ENCODE assay signal across 1 cellular context in the genomic region with DNA sequence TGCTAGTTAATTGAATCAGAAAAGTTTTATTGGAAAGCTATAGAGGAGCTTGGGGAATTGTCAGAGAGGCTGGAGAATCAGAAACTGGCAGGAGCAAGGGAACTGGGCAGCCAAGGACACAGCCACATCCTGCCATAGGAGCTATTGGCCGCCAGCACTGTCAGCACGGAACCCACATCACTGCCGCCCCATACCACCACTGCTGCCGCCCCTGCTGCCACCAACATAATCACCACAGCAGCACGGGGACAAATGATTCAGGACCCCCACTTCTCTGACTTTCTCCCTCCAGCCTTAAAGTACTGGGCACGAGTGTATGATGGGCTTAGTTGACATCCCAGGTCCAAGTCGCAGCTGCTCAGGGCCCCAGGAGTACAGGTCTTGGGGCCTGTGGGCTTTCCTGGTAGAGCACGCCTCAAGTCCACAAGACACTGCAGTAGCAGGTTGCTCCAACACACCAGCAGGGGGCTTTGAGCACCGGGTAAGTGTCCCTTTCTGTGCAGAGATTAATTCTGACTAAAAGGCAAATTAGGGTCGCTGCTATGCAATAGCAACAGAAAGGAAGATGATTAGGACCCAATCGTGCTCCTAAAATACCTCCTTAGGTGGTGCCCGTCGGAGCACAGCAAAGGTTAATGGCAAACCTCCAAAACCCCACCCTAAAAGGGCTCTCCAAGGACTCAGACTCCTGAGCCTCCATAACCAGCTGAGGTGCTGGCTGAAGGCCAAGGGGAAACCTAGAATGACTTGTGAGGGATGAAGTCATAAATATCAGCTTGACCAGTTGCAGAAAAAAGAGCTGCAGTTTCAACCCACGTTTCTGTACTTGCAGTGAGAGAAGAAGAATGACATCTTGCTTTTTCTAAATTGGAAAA.
TF ChIP-seq lines count a peak whose summit lies in the region.

No MANE protein-coding gene starts in this region.

TF ChIP-seq in HEK293, 187 proteins besides CTCF, POLR2A, EP300 and RAD21 (continued from another document and continues in another):
- TF ChIP-seq, protein P1, sequence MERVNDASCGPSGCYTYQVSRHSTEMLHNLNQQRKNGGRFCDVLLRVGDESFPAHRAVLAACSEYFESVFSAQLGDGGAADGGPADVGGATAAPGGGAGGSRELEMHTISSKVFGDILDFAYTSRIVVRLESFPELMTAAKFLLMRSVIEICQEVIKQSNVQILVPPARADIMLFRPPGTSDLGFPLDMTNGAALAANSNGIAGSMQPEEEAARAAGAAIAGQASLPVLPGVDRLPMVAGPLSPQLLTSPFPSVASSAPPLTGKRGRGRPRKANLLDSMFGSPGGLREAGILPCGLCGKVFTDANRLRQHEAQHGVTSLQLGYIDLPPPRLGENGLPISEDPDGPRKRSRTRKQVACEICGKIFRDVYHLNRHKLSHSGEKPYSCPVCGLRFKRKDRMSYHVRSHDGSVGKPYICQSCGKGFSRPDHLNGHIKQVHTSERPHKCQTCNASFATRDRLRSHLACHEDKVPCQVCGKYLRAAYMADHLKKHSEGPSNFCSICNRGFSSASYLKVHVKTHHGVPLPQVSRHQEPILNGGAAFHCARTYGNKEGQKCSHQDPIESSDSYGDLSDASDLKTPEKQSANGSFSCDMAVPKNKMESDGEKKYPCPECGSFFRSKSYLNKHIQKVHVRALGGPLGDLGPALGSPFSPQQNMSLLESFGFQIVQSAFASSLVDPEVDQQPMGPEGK (tag by site-specific recombination; IDR thresholded peaks at IDR 0.05) = 0 out of 2 replicates have a peak, but pooled peaks have one; percentile 33
- TF ChIP-seq ZBTB17 (tag by site-specific recombination; IDR thresholded peaks at IDR 0.05) (peak; percentile 32), ZNF776 (tag by site-specific recombination; IDR thresholded peaks at IDR 0.05; ENCODE audit: borderline replicate concordance) (no peak), SCRT1 (tag by site-specific recombination; IDR thresholded peaks at IDR 0.05; ENCODE audit: borderline replicate concordance) (no peak), ZNF571 (tag by site-specific recombination; IDR thresholded peaks at IDR 0.05) (no peak), TRIM28 (IDR thresholded peaks at IDR 0.05; ENCODE audit: borderline replicate concordance, low read length) (peak; percentile 50; the same call in 1 of the 2 replicates), ZNF549 (tag by site-specific recombination; IDR thresholded peaks at IDR 0.05) (no peak), ZNF521 (tag by site-specific recombination; IDR thresholded peaks at IDR 0.05) (no peak), ZNF311 (tag by site-specific recombination; IDR thresholded peaks at IDR 0.05; ENCODE audit: borderline replicate concordance) (no peak), REPIN1 (tag by site-specific recombination; IDR thresholded peaks at IDR 0.05; ENCODE audit: low read depth) (no peak), ZSCAN23 (tag by site-specific recombination; IDR thresholded peaks at IDR 0.05) (no peak), KLF10 (tag by site-specific recombination; IDR thresholded peaks at IDR 0.05) (peak; percentile 81), ZNF837 (tag by site-specific recombination; IDR thresholded peaks at IDR 0.05) (no peak), ZNF791 (tag by site-specific recombination; IDR thresholded peaks at IDR 0.05) (no peak), ZEB2 (tag by site-specific recombination; IDR thresholded peaks at IDR 0.05) (no peak), SP2 (tag by site-specific recombination; IDR thresholded peaks at IDR 0.05) (no peak), ZIC2 (tag by site-specific recombination; IDR thresholded peaks at IDR 0.05) (peak; percentile 49; the same call in 1 of the 2 replicates), GLI4 (tag by site-specific recombination; IDR thresholded peaks at IDR 0.05) (no peak), ZNF341 (tag by site-specific recombination; IDR thresholded peaks at IDR 0.05; ENCODE audit: low read depth) (no peak), SCRT2 (tag by site-specific recombination; IDR thresholded peaks at IDR 0.05) (0 out of 2 replicates have a peak, but pooled peaks have one; percentile 43), GFI1B (tag by site-specific recombination; IDR thresholded peaks at IDR 0.05) (no peak), ZNF335 (tag by site-specific recombination; conservative IDR thresholded peaks at IDR 0.05) (no peak), ZNF654 (tag by site-specific recombination; IDR thresholded peaks at IDR 0.05; ENCODE audit: low read depth) (no peak; the same call in 1 of the 2 replicates), HOXA7 (CRISPR knock-in tag; IDR thresholded peaks at IDR 0.05; ENCODE audit: borderline replicate concordance) (no peak), ZNF600 (tag by site-specific recombination; IDR thresholded peaks at IDR 0.05) (peak; percentile 79), ZNF792 (tag by site-specific recombination; IDR thresholded peaks at IDR 0.05) (no peak), ZNF658 (tag by site-specific recombination; IDR thresholded peaks at IDR 0.05) (no peak), ZNF624 (tag by site-specific recombination; IDR thresholded peaks at IDR 0.05) (no peak), EGR2 (tag by site-specific recombination; IDR thresholded peaks at IDR 0.05; ENCODE audit: low read depth) (no peak), ZNF843 (tag by site-specific recombination; IDR thresholded peaks at IDR 0.05) (no peak), ZNF561 (tag by site-specific recombination; IDR thresholded peaks at IDR 0.05; ENCODE audit: borderline replicate concordance) (no peak), ZBTB8A (tag by site-specific recombination; IDR thresholded peaks at IDR 0.05) (0 out of 2 replicates have a peak, but pooled peaks have one; percentile 37), ZNF2 (tag by site-specific recombination; IDR thresholded peaks at IDR 0.05) (no peak), ZNF366 (tag by site-specific recombination; conservative IDR thresholded peaks at IDR 0.05) (peak; percentile 38; the same call in 1 of the 2 replicates)
- TF ChIP-seq, protein P2, sequence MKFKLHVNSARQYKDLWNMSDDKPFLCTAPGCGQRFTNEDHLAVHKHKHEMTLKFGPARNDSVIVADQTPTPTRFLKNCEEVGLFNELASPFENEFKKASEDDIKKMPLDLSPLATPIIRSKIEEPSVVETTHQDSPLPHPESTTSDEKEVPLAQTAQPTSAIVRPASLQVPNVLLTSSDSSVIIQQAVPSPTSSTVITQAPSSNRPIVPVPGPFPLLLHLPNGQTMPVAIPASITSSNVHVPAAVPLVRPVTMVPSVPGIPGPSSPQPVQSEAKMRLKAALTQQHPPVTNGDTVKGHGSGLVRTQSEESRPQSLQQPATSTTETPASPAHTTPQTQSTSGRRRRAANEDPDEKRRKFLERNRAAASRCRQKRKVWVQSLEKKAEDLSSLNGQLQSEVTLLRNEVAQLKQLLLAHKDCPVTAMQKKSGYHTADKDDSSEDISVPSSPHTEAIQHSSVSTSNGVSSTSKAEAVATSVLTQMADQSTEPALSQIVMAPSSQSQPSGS (tag by site-specific recombination; IDR thresholded peaks at IDR 0.05; ENCODE audit: low read depth) = 0 out of 2 replicates have a peak, but pooled peaks have one; percentile 17
- TF ChIP-seq, protein P3, sequence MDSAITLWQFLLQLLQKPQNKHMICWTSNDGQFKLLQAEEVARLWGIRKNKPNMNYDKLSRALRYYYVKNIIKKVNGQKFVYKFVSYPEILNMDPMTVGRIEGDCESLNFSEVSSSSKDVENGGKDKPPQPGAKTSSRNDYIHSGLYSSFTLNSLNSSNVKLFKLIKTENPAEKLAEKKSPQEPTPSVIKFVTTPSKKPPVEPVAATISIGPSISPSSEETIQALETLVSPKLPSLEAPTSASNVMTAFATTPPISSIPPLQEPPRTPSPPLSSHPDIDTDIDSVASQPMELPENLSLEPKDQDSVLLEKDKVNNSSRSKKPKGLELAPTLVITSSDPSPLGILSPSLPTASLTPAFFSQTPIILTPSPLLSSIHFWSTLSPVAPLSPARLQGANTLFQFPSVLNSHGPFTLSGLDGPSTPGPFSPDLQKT (IDR thresholded peaks at IDR 0.05; ENCODE audit: borderline replicate concordance, low read depth, low read length) = no peak
- TF ChIP-seq, protein P4, sequence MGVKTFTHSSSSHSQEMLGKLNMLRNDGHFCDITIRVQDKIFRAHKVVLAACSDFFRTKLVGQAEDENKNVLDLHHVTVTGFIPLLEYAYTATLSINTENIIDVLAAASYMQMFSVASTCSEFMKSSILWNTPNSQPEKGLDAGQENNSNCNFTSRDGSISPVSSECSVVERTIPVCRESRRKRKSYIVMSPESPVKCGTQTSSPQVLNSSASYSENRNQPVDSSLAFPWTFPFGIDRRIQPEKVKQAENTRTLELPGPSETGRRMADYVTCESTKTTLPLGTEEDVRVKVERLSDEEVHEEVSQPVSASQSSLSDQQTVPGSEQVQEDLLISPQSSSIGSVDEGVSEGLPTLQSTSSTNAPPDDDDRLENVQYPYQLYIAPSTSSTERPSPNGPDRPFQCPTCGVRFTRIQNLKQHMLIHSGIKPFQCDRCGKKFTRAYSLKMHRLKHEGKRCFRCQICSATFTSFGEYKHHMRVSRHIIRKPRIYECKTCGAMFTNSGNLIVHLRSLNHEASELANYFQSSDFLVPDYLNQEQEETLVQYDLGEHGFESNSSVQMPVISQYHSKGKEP (tag by site-specific recombination; IDR thresholded peaks at IDR 0.05) = no peak
- TF ChIP-seq, protein P5, sequence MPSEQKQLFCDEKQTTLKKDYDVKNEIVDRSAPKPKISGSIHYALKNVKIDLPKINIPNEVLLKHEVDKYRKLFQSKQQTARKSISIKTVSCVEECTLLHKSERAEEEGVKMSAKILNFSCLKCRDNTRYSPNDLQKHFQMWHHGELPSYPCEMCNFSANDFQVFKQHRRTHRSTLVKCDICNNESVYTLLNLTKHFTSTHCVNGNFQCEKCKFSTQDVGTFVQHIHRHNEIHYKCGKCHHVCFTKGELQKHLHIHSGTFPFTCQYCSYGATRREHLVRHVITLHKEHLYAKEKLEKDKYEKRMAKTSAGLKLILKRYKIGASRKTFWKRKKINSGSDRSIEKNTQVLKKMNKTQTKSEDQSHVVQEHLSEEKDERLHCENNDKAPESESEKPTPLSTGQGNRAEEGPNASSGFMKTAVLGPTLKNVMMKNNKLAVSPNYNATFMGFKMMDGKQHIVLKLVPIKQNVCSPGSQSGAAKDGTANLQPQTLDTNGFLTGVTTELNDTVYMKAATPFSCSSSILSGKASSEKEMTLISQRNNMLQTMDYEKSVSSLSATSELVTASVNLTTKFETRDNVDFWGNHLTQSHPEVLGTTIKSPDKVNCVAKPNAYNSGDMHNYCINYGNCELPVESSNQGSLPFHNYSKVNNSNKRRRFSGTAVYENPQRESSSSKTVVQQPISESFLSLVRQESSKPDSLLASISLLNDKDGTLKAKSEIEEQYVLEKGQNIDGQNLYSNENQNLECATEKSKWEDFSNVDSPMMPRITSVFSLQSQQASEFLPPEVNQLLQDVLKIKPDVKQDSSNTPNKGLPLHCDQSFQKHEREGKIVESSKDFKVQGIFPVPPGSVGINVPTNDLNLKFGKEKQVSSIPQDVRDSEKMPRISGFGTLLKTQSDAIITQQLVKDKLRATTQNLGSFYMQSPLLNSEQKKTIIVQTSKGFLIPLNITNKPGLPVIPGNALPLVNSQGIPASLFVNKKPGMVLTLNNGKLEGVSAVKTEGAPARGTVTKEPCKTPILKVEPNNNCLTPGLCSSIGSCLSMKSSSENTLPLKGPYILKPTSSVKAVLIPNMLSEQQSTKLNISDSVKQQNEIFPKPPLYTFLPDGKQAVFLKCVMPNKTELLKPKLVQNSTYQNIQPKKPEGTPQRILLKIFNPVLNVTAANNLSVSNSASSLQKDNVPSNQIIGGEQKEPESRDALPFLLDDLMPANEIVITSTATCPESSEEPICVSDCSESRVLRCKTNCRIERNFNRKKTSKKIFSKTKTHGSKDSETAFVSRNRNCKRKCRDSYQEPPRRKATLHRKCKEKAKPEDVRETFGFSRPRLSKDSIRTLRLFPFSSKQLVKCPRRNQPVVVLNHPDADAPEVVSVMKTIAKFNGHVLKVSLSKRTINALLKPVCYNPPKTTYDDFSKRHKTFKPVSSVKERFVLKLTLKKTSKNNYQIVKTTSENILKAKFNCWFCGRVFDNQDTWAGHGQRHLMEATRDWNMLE (tag by site-specific recombination; conservative IDR thresholded peaks at IDR 0.05; ENCODE audit: low read depth) = no peak
- TF ChIP-seq, protein P6, sequence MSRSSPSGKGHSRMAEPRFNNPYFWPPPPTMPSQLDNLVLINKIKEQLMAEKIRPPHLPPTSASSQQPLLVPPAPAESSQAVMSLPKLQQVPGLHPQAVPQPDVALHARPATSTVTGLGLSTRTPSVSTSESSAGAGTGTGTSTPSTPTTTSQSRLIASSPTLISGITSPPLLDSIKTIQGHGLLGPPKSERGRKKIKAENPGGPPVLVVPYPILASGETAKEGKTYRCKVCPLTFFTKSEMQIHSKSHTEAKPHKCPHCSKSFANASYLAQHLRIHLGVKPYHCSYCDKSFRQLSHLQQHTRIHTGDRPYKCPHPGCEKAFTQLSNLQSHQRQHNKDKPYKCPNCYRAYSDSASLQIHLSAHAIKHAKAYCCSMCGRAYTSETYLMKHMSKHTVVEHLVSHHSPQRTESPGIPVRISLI (tag by site-specific recombination; IDR thresholded peaks at IDR 0.05) = no peak
- TF ChIP-seq, protein P7, sequence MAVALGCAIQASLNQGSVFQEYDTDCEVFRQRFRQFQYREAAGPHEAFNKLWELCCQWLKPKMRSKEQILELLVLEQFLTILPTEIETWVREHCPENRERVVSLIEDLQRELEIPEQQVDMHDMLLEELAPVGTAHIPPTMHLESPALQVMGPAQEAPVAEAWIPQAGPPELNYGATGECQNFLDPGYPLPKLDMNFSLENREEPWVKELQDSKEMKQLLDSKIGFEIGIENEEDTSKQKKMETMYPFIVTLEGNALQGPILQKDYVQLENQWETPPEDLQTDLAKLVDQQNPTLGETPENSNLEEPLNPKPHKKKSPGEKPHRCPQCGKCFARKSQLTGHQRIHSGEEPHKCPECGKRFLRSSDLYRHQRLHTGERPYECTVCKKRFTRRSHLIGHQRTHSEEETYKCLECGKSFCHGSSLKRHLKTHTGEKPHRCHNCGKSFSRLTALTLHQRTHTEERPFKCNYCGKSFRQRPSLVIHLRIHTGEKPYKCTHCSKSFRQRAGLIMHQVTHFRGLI (tag by site-specific recombination; IDR thresholded peaks at IDR 0.05) = no peak
- TF ChIP-seq, protein P8, sequence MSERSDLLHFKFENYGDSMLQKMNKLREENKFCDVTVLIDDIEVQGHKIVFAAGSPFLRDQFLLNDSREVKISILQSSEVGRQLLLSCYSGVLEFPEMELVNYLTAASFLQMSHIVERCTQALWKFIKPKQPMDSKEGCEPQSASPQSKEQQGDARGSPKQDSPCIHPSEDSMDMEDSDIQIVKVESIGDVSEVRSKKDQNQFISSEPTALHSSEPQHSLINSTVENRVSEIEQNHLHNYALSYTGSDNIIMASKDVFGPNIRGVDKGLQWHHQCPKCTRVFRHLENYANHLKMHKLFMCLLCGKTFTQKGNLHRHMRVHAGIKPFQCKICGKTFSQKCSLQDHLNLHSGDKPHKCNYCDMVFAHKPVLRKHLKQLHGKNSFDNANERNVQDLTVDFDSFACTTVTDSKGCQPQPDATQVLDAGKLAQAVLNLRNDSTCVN (tag by site-specific recombination; optimal IDR thresholded peaks at IDR 0.05) = no peak
